In genomic region chr2:6828299-6828584, GRCh38 we compare ENCODE assay signal across 8 cellular contexts. TPM values are rescaled to one million over a fixed set of nuclear protein-coding genes. Genes with fewer than 3 reads are reported as not detected.
DNase-seq lines count a peak whose midpoint lies in the region; ATAC-seq, FAIRE-seq and TF ChIP-seq lines count a peak whose summit lies in the region.

No MANE protein-coding gene starts in this region.

- DNase-seq in LNCaP clone FGC (ENCODE audit: low read depth): no peak
- DNase-seq in iris pigment epithelial cell (ENCODE audit: low read depth): peak; percentile 57
- DNase-seq in head of caudate nucleus: no peak
- no peak for DNase-seq in activated CD4-positive, alpha-beta T cell treated with anti-CD3 and anti-CD28 coated beads, Interleukin-2, amount 10 ng/mL, durations not matched to agents 24 days and 14 days
- no peak for DNase-seq in NCI-H774 (lab: John Stamatoyannopoulos, UW)

- H3K4me3 ChIP-seq in BLaER1 treated with 17β-estradiol and CSF1 and Interleukin-3, amounts not matched to agents 10 nM and 100 nM: no peak overlapping the region
- no peak overlapping the region for H3K4me3 ChIP-seq in LNCaP clone FGC (ENCODE audit: low read depth, low read length)

- TF ChIP-seq CTCF in LNCaP clone FGC (IDR thresholded peaks at IDR 0.05; ENCODE audit: control insufficient read depth, extremely low read depth, insufficient read depth): peak; percentile 40

- H3K36me3 ChIP-seq in BLaER1 treated with 17β-estradiol and CSF1 and Interleukin-3, amounts not matched to agents 10 nM and 100 nM: no peaks in the 10 kb centered on the region

- no peak overlapping the region for H3K4me3 Mint-ChIP-seq in activated CD4-positive, alpha-beta T cell treated with anti-CD3 and anti-CD28 coated beads, Interleukin-2, amount 10 ng/mL, durations not matched to agents 24 days and 14 days

- H3K27me3 Mint-ChIP-seq in activated CD4-positive, alpha-beta T cell treated with anti-CD3 and anti-CD28 coated beads, Interleukin-2, amount 10 ng/mL, durations not matched to agents 24 days and 14 days: peaks cover 7% of the 10 kb centered on the region

- peak overlapping the region in 10 of 11 experiments; percentile 0 to 61 (median 40); a peak in 9 of 22 replicates for H3K4me2 ChIP-seq in BLaER1 treated with 17β-estradiol and CSF1 and Interleukin-3, amounts not matched to agents 10 nM and 100 nM

- intact Hi-C loops in head of caudate nucleus (cut with DNase I): no loop called here
- intact Hi-C loops in activated CD4-positive, alpha-beta T cell treated with anti-CD3 and anti-CD28 coated beads, Interleukin-2, amount 10 ng/mL, durations not matched to agents 24 days and 14 days (cut with micrococcal nuclease): loop anchor here (10.0 kb wide), 1 partner anchor 187 kb away; no protein-coding TSS in a partner anchor

- peaks cover 12 to 22% (median 17%) of the 10 kb centered on the region in 11 experiments for H3K9me3 ChIP-seq in BLaER1 treated with 17β-estradiol and CSF1 and Interleukin-3, amounts not matched to agents 10 nM and 100 nM (replicated peaks in 1 of 11)

- peak; percentile 86 for FAIRE-seq in TTC549 (lab: Jason Lieb, UNC)

- no peak for ATAC-seq in GM21825 (IDR thresholded peaks at IDR 0.05; ENCODE audit: unreplicated experiment)

- H3K4me1 Mint-ChIP-seq in activated CD4-positive, alpha-beta T cell treated with anti-CD3 and anti-CD28 coated beads, Interleukin-2, amount 10 ng/mL, durations not matched to agents 24 days and 14 days: peaks cover 21% of the 10 kb centered on the region

- H3K4me1 ChIP-seq in BLaER1 treated with 17β-estradiol and CSF1 and Interleukin-3, amounts not matched to agents 10 nM and 100 nM: peaks cover 18 to 51% (median 40%) of the 10 kb centered on the region in 10 experiments; a peak in 19 of 20 replicates

- peaks cover 28% of the 10 kb centered on the region for H3K36me3 Mint-ChIP-seq in activated CD4-positive, alpha-beta T cell treated with anti-CD3 and anti-CD28 coated beads, Interleukin-2, amount 10 ng/mL, durations not matched to agents 24 days and 14 days (ENCODE audit: low read depth)

- no peaks in the 10 kb centered on the region for H3K27me3 ChIP-seq in BLaER1 treated with 17β-estradiol and CSF1 and Interleukin-3, amounts not matched to agents 10 nM and 100 nM

- peaks cover 17% of the 10 kb centered on the region for H3K9me3 Mint-ChIP-seq in activated CD4-positive, alpha-beta T cell treated with anti-CD3 and anti-CD28 coated beads, Interleukin-2, amount 10 ng/mL, durations not matched to agents 24 days and 14 days

- H3K27ac ChIP-seq in BLaER1 treated with 17β-estradiol and CSF1 and Interleukin-3, amounts not matched to agents 10 nM and 100 nM: no peak overlapping the region; a peak in 1 of 22 replicates

- H4K20me1 ChIP-seq in BLaER1 treated with 17β-estradiol and CSF1 and Interleukin-3, amounts not matched to agents 10 nM and 100 nM: no peaks in the 10 kb centered on the region

- H3K27ac Mint-ChIP-seq in activated CD4-positive, alpha-beta T cell treated with anti-CD3 and anti-CD28 coated beads, Interleukin-2, amount 10 ng/mL, durations not matched to agents 24 days and 14 days: no peak overlapping the region

- H3K9ac ChIP-seq in BLaER1 treated with 17β-estradiol and CSF1 and Interleukin-3, amounts not matched to agents 10 nM and 100 nM: 0 out of 22 replicates have a peak overlapping the region, but pooled peaks of 1 of the 11 experiments have one; percentile 42

RNA-seq across cellular contexts. Expression of gene CMPK2, which starts 37.5 kb away (rescaled TPM):
- total RNA-seq in activated CD4-positive, alpha-beta T cell treated with anti-CD3 and anti-CD28 coated beads, Interleukin-2, amount 10 ng/mL, durations not matched to agents 24 days and 14 days: 6.4 and 6.9 TPM in 2 replicates

RNA-seq across cellular contexts. Expression of gene RSAD2, which starts 49.3 kb away (rescaled TPM):
- 2.0 and 2.4 TPM in 2 replicates for total RNA-seq in activated CD4-positive, alpha-beta T cell treated with anti-CD3 and anti-CD28 coated beads, Interleukin-2, amount 10 ng/mL, durations not matched to agents 24 days and 14 days
